Comparison of ENCODE assay signal across 1 cellular context in genomic region chr11:128335729-128336128, GRCh38.
TF ChIP-seq lines count a peak whose summit lies in the region.

No MANE protein-coding gene starts in this region.

TF ChIP-seq in HepG2, 621 proteins besides CTCF, POLR2A, EP300 and RAD21 (continued from another document):
- TF ChIP-seq FOXA1 (IDR thresholded peaks at IDR 0.05) (no peak), FOXA1 (CRISPR knock-in tag; IDR thresholded peaks at IDR 0.05) (no peak), ZNF280D (CRISPR knock-in tag; IDR thresholded peaks at IDR 0.05) (no peak), ZNF20 (CRISPR knock-in tag; IDR thresholded peaks at IDR 0.05) (no peak), NONO (IDR thresholded peaks at IDR 0.05) (no peak), NONO (CRISPR knock-in tag; conservative IDR thresholded peaks at IDR 0.05) (no peak), HNRNPUL1 (IDR thresholded peaks at IDR 0.05; ENCODE audit: low read depth, low read length) (no peak), ZNF329 (CRISPR knock-in tag; IDR thresholded peaks at IDR 0.05; ENCODE audit: low read depth) (no peak), ARNT2 (CRISPR knock-in tag; IDR thresholded peaks at IDR 0.05; ENCODE audit: low read depth) (no peak), ZBTB7B (CRISPR knock-in tag; IDR thresholded peaks at IDR 0.05) (no peak), KMT2A (CRISPR knock-in tag; IDR thresholded peaks at IDR 0.05) (no peak), RELA (CRISPR knock-in tag; IDR thresholded peaks at IDR 0.05) (no peak), SIN3A (IDR thresholded peaks at IDR 0.05; ENCODE audit: borderline replicate concordance, low read depth, low read length) (no peak), ARNTL (CRISPR knock-in tag; IDR thresholded peaks at IDR 0.05) (no peak), ZNF501 (CRISPR knock-in tag; IDR thresholded peaks at IDR 0.05) (no peak)
